ENCODE assay signal across 8 cellular contexts in the genomic region with DNA sequence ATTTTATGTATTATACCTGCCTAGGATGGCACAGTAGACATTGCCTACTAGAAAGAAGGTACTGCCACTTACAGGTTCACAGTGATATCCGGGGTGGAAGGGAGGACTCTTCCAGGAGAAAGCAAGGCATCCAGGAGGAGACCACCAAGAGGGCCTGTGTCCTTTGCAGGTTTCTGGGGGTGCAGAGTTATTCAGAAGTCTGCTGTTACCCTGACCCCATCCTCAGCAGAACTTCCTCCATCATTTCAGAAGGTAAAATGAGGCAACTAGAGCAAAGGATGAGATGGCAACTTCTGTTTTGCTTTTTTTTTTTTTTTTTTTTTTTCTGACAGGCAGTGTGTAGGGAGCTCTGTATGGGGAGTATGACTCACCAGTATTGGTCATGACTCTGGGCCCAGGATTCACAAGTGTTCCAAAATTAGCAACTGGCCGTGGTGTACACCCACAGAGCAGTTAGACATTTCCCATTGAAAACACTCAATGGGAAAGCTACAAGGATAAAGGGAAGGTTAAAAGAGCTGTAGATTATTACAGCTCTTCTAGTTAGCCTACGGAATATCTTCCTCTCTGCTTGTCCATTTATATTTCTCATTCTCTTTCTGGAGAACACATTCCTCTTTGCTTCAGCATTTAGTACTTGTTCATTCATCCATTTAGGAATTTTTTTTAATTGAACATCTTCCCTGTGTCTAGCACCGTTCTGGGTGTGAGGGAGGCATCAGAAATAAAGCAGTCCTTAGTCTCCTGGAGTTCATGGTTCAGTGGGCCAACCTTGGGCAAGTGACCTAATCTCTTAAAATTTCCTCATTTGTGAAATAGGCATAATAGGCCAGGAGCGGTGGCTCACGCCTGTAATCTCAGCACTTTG. TPM values are rescaled to one million over a fixed set of nuclear protein-coding genes. Genes with fewer than 3 reads are reported as not detected.
DNase-seq lines count a peak whose midpoint lies in the region; ATAC-seq and TF ChIP-seq lines count a peak whose summit lies in the region.

No MANE protein-coding gene starts in this region.

- DNase-seq in ACHN (peak; percentile 94), RWPE1 (ENCODE audit: low spot score) (peak; percentile 90), dermis microvascular lymphatic vessel endothelial cell (ENCODE audit: low read depth in 2 of 2) (peak; percentile 77 to 89), HAP-1 (ENCODE audit: low spot score in 2 of 2) (no peak), T-cell (no peak)
- DNase-seq in natural killer cell treated with Interleukin-12 subunit alpha and Interleukin-12 subunit beta and Interleukin-15 and Interleukin-18, amount 100 ng/mL, for 72 hours (ENCODE audit: low spot score) = peak; percentile 75

- H3K9me3 ChIP-seq in HAP-1 = no peaks in the 10 kb centered on the region

- POLR2A ChIA-PET in RWPE1 (lab: Yijun Ruan, JAX; ENCODE audit: low non-redundant PET) = no interaction called here
- POLR2A ChIA-PET in T-cell (lab: Charles Lee) = interaction anchor here in 1 of 2 donors (0.6 kb wide), 1 partner anchor 9 kb away, joined by 5 read pairs; no protein-coding TSS in a partner anchor

- no peaks in the 10 kb centered on the region for H3K36me3 ChIP-seq in HAP-1 (replicated peaks)

- CTCF ChIA-PET in RWPE1 (lab: Yijun Ruan, JAX) = interaction anchor here (0.8 to 1.0 kb wide), 2 partner anchors 25 to 84 kb away, joined by 3 to 4 read pairs; no protein-coding TSS in a partner anchor
- CTCF ChIA-PET in T-cell (lab: Charles Lee) = interaction anchor here (0.5 to 0.6 kb wide), 3 partner anchors 107 to 551 kb away, joined by 3 to 7 read pairs (median 4); no protein-coding TSS in a partner anchor

- H3K27ac ChIP-seq in RWPE1 = no peak overlapping the region

- H3K4me3 Mint-ChIP-seq in natural killer cell treated with Interleukin-12 subunit alpha and Interleukin-12 subunit beta and Interleukin-15 and Interleukin-18, amount 100 ng/mL, for 72 hours = peak overlapping the region; percentile 48
- H3K4me3 Mint-ChIP-seq in T-cell = no peak overlapping the region

- H3K36me3 Mint-ChIP-seq in natural killer cell treated with Interleukin-12 subunit alpha and Interleukin-12 subunit beta and Interleukin-15 and Interleukin-18, amount 100 ng/mL, for 72 hours = no peaks in the 10 kb centered on the region
- H3K36me3 Mint-ChIP-seq in T-cell = no peaks in the 10 kb centered on the region

- H3K4me1 ChIP-seq in HAP-1 = no peaks in the 10 kb centered on the region

- no peak for TF ChIP-seq CTCF in RWPE1 (conservative IDR thresholded peaks at IDR 0.05; ENCODE audit: low read depth)

- H3K27me3 ChIP-seq in HAP-1 (ENCODE audit: low read depth) = no peaks in the 10 kb centered on the region

- no peaks in the 10 kb centered on the region for H3K27me3 Mint-ChIP-seq in natural killer cell treated with Interleukin-12 subunit alpha and Interleukin-12 subunit beta and Interleukin-15 and Interleukin-18, amount 100 ng/mL, for 72 hours
- no peaks in the 10 kb centered on the region for H3K27me3 Mint-ChIP-seq in T-cell

- H3K4me3 ChIP-seq in HAP-1 = no peak overlapping the region

- ATAC-seq in GM18517 (IDR thresholded peaks at IDR 0.05; ENCODE audit: unreplicated experiment) (peak; percentile 62), HG03135 (IDR thresholded peaks at IDR 0.05; ENCODE audit: unreplicated experiment) (peak; percentile 47), T-cell (replicated peaks in 1 of 4) (no peak)
- ATAC-seq in natural killer cell treated with Interleukin-12 subunit alpha and Interleukin-12 subunit beta and Interleukin-15 and Interleukin-18, amount 100 ng/mL, for 72 hours = peak; percentile 95

- peak overlapping the region; percentile 63 to 90 for H3K27ac Mint-ChIP-seq in natural killer cell treated with Interleukin-12 subunit alpha and Interleukin-12 subunit beta and Interleukin-15 and Interleukin-18, amount 100 ng/mL, for 72 hours
- H3K27ac Mint-ChIP-seq in T-cell = no peak overlapping the region

- peaks cover 2% of the 10 kb centered on the region for H3K9me3 Mint-ChIP-seq in natural killer cell treated with Interleukin-12 subunit alpha and Interleukin-12 subunit beta and Interleukin-15 and Interleukin-18, amount 100 ng/mL, for 72 hours
- no peaks in the 10 kb centered on the region for H3K9me3 Mint-ChIP-seq in T-cell

- peaks cover 51 to 56% of the 10 kb centered on the region in 2 donors for H3K4me1 Mint-ChIP-seq in natural killer cell treated with Interleukin-12 subunit alpha and Interleukin-12 subunit beta and Interleukin-15 and Interleukin-18, amount 100 ng/mL, for 72 hours (ENCODE audit: low read depth in 2 of 2)
- H3K4me1 Mint-ChIP-seq in T-cell = peaks cover 16 to 34% (median 22%) of the 10 kb centered on the region in 3 donors

- in situ Hi-C loops in ACHN (cut with HindIII; ENCODE audit: low pct_ligation_motif_present, low pct_unique_long_range_greater_than_20kb, low sequenced_read_pairs) = no loop called here
- in situ Hi-C loops in HAP-1 (cut with MboI; ENCODE audit: low sequenced_read_pairs) = no loop called here

RNA-seq across cellular contexts. Expression of gene PPP2R5A, which starts 50.5 kb away (rescaled TPM):
- total RNA-seq in dermis microvascular lymphatic vessel endothelial cell (29.5 and 30.6 TPM in 2 replicates), T-cell (10 to 100 TPM; 40.4 to 51.1 (median 46.7) TPM)
- total RNA-seq in natural killer cell treated with Interleukin-12 subunit alpha and Interleukin-12 subunit beta and Interleukin-15 and Interleukin-18, amount 100 ng/mL, for 72 hours = 10 to 100 TPM; 32.7 to 37.6 TPM

Comparison
In these comparisons a context has a peak if more than half of its experiments do, and no peak if none do; other contexts are left out.
1. DNase-seq: peak in ACHN (single experiment), RWPE1 (single experiment), dermis microvascular lymphatic vessel endothelial cell (2 of 2) and natural killer cell treated with Interleukin-12 subunit alpha and Interleukin-12 subunit beta and Interleukin-15 and Interleukin-18, amount 100 ng/mL, for 72 hours (single experiment); none in HAP-1 (0 of 2) and T-cell (0 of 34).
2. ATAC-seq: peak in GM18517 (single experiment), HG03135 (single experiment) and natural killer cell treated with Interleukin-12 subunit alpha and Interleukin-12 subunit beta and Interleukin-15 and Interleukin-18, amount 100 ng/mL, for 72 hours (2 of 2); none in T-cell (0 of 4).
3. H3K27ac Mint-ChIP-seq: peak in natural killer cell treated with Interleukin-12 subunit alpha and Interleukin-12 subunit beta and Interleukin-15 and Interleukin-18, amount 100 ng/mL, for 72 hours (2 of 2); none in T-cell (0 of 2).